12 cellular contexts compared by ENCODE assay signal in the genomic region with DNA sequence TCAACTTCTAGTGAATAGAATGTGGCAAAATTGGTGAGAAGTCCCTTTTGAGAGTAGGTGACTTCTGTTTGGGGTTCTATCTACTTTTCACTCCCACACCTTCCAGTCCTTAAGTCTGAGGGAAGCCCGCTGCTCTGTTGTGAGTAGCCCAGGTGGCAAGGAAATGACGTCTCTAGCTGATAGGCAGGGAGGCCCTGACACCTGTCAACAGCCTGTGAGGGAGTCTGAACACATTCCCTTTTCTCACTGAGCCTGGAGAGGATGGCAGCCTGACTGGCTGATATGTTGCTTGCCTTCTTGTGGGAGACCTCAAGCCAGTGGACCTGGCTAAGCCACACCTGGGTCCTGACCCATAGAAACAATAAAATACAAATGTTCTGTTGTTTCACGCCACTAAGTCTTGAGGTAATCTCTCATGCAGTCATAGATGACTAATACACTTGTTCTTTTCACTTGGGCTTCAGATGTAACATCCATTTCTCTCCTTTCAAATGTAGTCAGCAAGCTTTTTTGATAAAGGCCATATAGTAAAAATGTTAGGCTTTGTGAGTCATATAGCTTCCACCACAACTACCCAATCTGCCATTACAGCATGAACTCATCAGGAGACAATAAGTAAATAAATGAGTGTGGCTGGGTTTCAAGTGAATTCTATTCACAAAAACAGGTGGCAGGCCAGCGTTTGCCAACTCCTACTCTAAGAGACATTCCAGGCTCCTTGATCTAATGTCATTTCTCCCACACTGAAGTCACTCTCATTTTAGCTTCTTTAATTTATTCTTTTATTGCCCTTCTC.
DNase-seq lines count a peak whose midpoint lies in the region; ATAC-seq and TF ChIP-seq lines count a peak whose summit lies in the region.
"Had no signal": no experiment of that assay in that cellular context is flagged by ENCODE, and none has a peak within 500 bp of the region (broad histone marks: within the 10 kb centered on the region; RNA-seq: fewer than 3 reads in every experiment).

No MANE protein-coding gene starts in this region.

- H3K9me3 Mint-ChIP-seq in activated naive CD4-positive, alpha-beta T cell treated with anti-CD3 and anti-CD28 coated beads, Interleukin-2, amount 50 U/mL, for 72 hours = peaks cover 0 to 4% of the 10 kb centered on the region in 2 donors
- H3K9me3 Mint-ChIP-seq in activated naive CD4-positive, alpha-beta T cell treated with anti-CD3 and anti-CD28 coated beads, Interleukin-2, amount 10 ng/mL, durations not matched to agents 7 days and 5 days = no peaks in the 10 kb centered on the region
- peaks cover 6% of the 10 kb centered on the region for H3K9me3 Mint-ChIP-seq in stimulated activated effector memory CD8-positive, alpha-beta T cell treated with anti-CD3 and anti-CD28 coated beads, Interleukin-12 subunit alpha, Interleukin-12 subunit beta, amount 100 ng/mL, for 72 hours
- H3K9me3 Mint-ChIP-seq: neural progenitor cell had no signal

- no peak for TF ChIP-seq EP300 in upper lobe of left lung (IDR thresholded peaks at IDR 0.05)

- H3K4me3 Mint-ChIP-seq in activated naive CD4-positive, alpha-beta T cell treated with anti-CD3 and anti-CD28 coated beads, Interleukin-2, amount 10 ng/mL, durations not matched to agents 7 days and 5 days = no peak overlapping the region
- H3K4me3 Mint-ChIP-seq in stimulated activated effector memory CD8-positive, alpha-beta T cell treated with anti-CD3 and anti-CD28 coated beads, Interleukin-12 subunit alpha, Interleukin-12 subunit beta, amount 100 ng/mL, for 72 hours = no peak overlapping the region
- H3K4me3 Mint-ChIP-seq: neural progenitor cell had no signal

- H3K4me1 ChIP-seq in upper lobe of left lung = no peaks in the 10 kb centered on the region
- H3K4me1 ChIP-seq: BLaER1 treated with 17β-estradiol and CSF1 and Interleukin-3, amounts not matched to agents 10 nM and 100 nM had no signal

- peak overlapping the region in 1 of 2 donors; percentile 19 for H3K27ac Mint-ChIP-seq in activated naive CD4-positive, alpha-beta T cell treated with anti-CD3 and anti-CD28 coated beads, Interleukin-2, amount 50 U/mL, for 72 hours
- H3K27ac Mint-ChIP-seq in activated naive CD4-positive, alpha-beta T cell treated with anti-CD3 and anti-CD28 coated beads, Interleukin-2, amount 10 ng/mL, durations not matched to agents 7 days and 5 days = no peak overlapping the region
- H3K27ac Mint-ChIP-seq in stimulated activated effector memory CD8-positive, alpha-beta T cell treated with anti-CD3 and anti-CD28 coated beads, Interleukin-12 subunit alpha, Interleukin-12 subunit beta, amount 100 ng/mL, for 72 hours = no peak overlapping the region
- H3K27ac Mint-ChIP-seq: neural progenitor cell had no signal

- no peak overlapping the region for H3K4me3 ChIP-seq in upper lobe of left lung
- H3K4me3 ChIP-seq: BLaER1 treated with 17β-estradiol and CSF1 and Interleukin-3, amounts not matched to agents 10 nM and 100 nM; neural progenitor cell had no signal

- no peak overlapping the region for H3K27ac ChIP-seq in upper lobe of left lung
- H3K27ac ChIP-seq: BLaER1 treated with 17β-estradiol and CSF1 and Interleukin-3, amounts not matched to agents 10 nM and 100 nM; neural progenitor cell had no signal

- H3K9me3 ChIP-seq in upper lobe of left lung = no peaks in the 10 kb centered on the region
- H3K9me3 ChIP-seq: BLaER1 treated with 17β-estradiol and CSF1 and Interleukin-3, amounts not matched to agents 10 nM and 100 nM had no signal

- H3K27me3 Mint-ChIP-seq in activated naive CD4-positive, alpha-beta T cell treated with anti-CD3 and anti-CD28 coated beads, Interleukin-2, amount 10 ng/mL, durations not matched to agents 7 days and 5 days = no peaks in the 10 kb centered on the region

- no peaks in the 10 kb centered on the region for H3K4me1 Mint-ChIP-seq in activated naive CD4-positive, alpha-beta T cell treated with anti-CD3 and anti-CD28 coated beads, Interleukin-2, amount 10 ng/mL, durations not matched to agents 7 days and 5 days
- H3K4me1 Mint-ChIP-seq in stimulated activated effector memory CD8-positive, alpha-beta T cell treated with anti-CD3 and anti-CD28 coated beads, Interleukin-12 subunit alpha, Interleukin-12 subunit beta, amount 100 ng/mL, for 72 hours = no peaks in the 10 kb centered on the region

- WGBS in upper lobe of left lung, 2 donors = 63 to 65% methylated on average over 4 of the region's 4 CpGs

- TF ChIP-seq CTCF in upper lobe of left lung (IDR thresholded peaks at IDR 0.05) = no peak

- CTCF ChIA-PET in activated naive CD4-positive, alpha-beta T cell treated with anti-CD3 and anti-CD28 coated beads, Interleukin-2, amount 10 ng/mL, durations not matched to agents 7 days and 5 days (lab: Charles Lee) = no interaction called here

- ATAC-seq in activated naive CD4-positive, alpha-beta T cell treated with anti-CD3 and anti-CD28 coated beads, Interleukin-2, amount 50 U/mL, for 72 hours = peak; percentile 55 to 96
- ATAC-seq in HG03520 (IDR thresholded peaks at IDR 0.05; ENCODE audit: unreplicated experiment) (peak; percentile 51), upper lobe of left lung (ENCODE audit: low FRiP score in 2 of 2) (no peak)
- peak; percentile 87 for ATAC-seq in stimulated activated effector memory CD8-positive, alpha-beta T cell treated with anti-CD3 and anti-CD28 coated beads, Interleukin-12 subunit alpha, Interleukin-12 subunit beta, amount 100 ng/mL, for 72 hours

- H3K27me3 ChIP-seq in upper lobe of left lung = no peaks in the 10 kb centered on the region
- H3K27me3 ChIP-seq: BLaER1 treated with 17β-estradiol and CSF1 and Interleukin-3, amounts not matched to agents 10 nM and 100 nM; neural progenitor cell had no signal

- DNase-seq in activated naive CD4-positive, alpha-beta T cell treated with anti-CD3 and anti-CD28 coated beads, Interleukin-2, amount 50 U/mL, for 72 hours (ENCODE audit: low spot score in 2 of 2) = peak in 1 of 2 donors; percentile 20
- no peak for DNase-seq in activated naive CD4-positive, alpha-beta T cell treated with anti-CD3 and anti-CD28 coated beads, Interleukin-2, amount 10 ng/mL, durations not matched to agents 7 days and 5 days
- peak; percentile 28 for DNase-seq in amniotic epithelial cell (ENCODE audit: low read depth)
- DNase-seq in stimulated activated effector memory CD8-positive, alpha-beta T cell treated with anti-CD3 and anti-CD28 coated beads, Interleukin-12 subunit alpha, Interleukin-12 subunit beta, amount 100 ng/mL, for 72 hours (ENCODE audit: low spot score in 2 of 2) = peak in 1 of 2 donors; percentile 54
- DNase-seq in central memory CD4-positive, alpha-beta T cell = no peak
- no peak for DNase-seq in stimulated activated naive CD4-positive, alpha-beta T cell treated with Interleukin-2 at 50 U/mL for 16 hours (lab: John Stamatoyannopoulos, UW)
- no peak for DNase-seq in upper lobe of left lung
- DNase-seq: activated gamma-delta T cell; effector CD8-positive, alpha-beta T cell had no signal

- TF ChIP-seq POLR2A in upper lobe of left lung (IDR thresholded peaks at IDR 0.05) = no peak

- H3K36me3 ChIP-seq in upper lobe of left lung = no peaks in the 10 kb centered on the region
- H3K36me3 ChIP-seq: BLaER1 treated with 17β-estradiol and CSF1 and Interleukin-3, amounts not matched to agents 10 nM and 100 nM; neural progenitor cell had no signal

- peaks cover 0 to 4% of the 10 kb centered on the region in 2 donors for H3K36me3 Mint-ChIP-seq in activated naive CD4-positive, alpha-beta T cell treated with anti-CD3 and anti-CD28 coated beads, Interleukin-2, amount 50 U/mL, for 72 hours
- H3K36me3 Mint-ChIP-seq in activated naive CD4-positive, alpha-beta T cell treated with anti-CD3 and anti-CD28 coated beads, Interleukin-2, amount 10 ng/mL, durations not matched to agents 7 days and 5 days = no peaks in the 10 kb centered on the region
- H3K36me3 Mint-ChIP-seq in stimulated activated effector memory CD8-positive, alpha-beta T cell treated with anti-CD3 and anti-CD28 coated beads, Interleukin-12 subunit alpha, Interleukin-12 subunit beta, amount 100 ng/mL, for 72 hours = no peaks in the 10 kb centered on the region
- H3K36me3 Mint-ChIP-seq: neural progenitor cell had no signal

Comparison
In these comparisons a context has a peak if more than half of its experiments do, and no peak if none do; other contexts are left out.
1. ATAC-seq: peak in activated naive CD4-positive, alpha-beta T cell treated with anti-CD3 and anti-CD28 coated beads, Interleukin-2, amount 50 U/mL, for 72 hours (2 of 2), HG03520 (single experiment) and stimulated activated effector memory CD8-positive, alpha-beta T cell treated with anti-CD3 and anti-CD28 coated beads, Interleukin-12 subunit alpha, Interleukin-12 subunit beta, amount 100 ng/mL, for 72 hours (single experiment); none in upper lobe of left lung (0 of 2).